In the genomic region with DNA sequence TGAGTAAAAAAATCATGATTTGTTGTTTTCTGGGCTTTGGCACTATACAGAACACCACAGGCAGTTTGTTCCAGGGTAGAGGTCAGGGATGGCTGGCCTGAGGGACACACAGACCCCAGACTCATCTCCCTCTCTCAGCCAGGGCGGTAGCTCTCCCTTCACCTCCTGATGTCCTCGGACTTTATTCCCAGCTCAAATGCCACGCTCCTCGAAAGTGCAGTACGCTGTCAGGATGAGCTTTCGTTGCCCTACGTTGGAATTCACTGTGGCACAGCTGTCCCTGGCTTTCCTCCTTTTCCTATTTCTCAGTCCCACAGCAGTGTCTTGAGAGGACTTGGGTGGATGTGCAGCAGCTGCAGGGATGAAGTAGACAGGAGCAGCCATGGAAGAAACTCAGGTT, we compare ENCODE assay signal across 16 cellular contexts. TPM values are rescaled to one million over a fixed set of nuclear protein-coding genes. Genes with fewer than 3 reads are reported as not detected.
A peak's percentile ranks its signal among the peaks of the same experiment; 100 is the strongest.
DNase-seq lines count a peak whose midpoint lies in the region; ATAC-seq, FAIRE-seq and TF ChIP-seq lines count a peak whose summit lies in the region.
"Had no signal": no experiment of that assay in that cellular context is flagged by ENCODE, and none has a peak within 500 bp of the region (broad histone marks: within the 10 kb centered on the region; RNA-seq: fewer than 3 reads in every experiment).

No MANE protein-coding gene starts in this region.

- H3K36me3 Mint-ChIP-seq in H9 (ENCODE audit: insufficient read depth in 1 of 3, low read depth in 3 of 3) = no peaks in the 10 kb centered on the region
- H3K36me3 Mint-ChIP-seq in astrocyte (ENCODE audit: low read depth, unreplicated experiment) = no peaks in the 10 kb centered on the region
- H3K36me3 Mint-ChIP-seq in stimulated activated memory B cell treated with anti-CD40 and anti-IgM and Interleukin-4, amounts not matched to agents 10 μg/mL and 1 μg/mL and 100 μg/mL, for 72 hours = peaks cover 23% of the 10 kb centered on the region
- no peaks in the 10 kb centered on the region for H3K36me3 Mint-ChIP-seq in effector memory CD8-positive, alpha-beta T cell (ENCODE audit: insufficient read depth)

- no peak for DNase-seq in H9
- DNase-seq in astrocyte (ENCODE audit: low read depth) = no peak
- DNase-seq in KBM-7 = no peak
- no peak for DNase-seq in effector memory CD8-positive, alpha-beta T cell
- DNase-seq in urothelium cell line (ENCODE audit: low spot score) = no peak
- no peak for DNase-seq in cerebellum (ENCODE audit: low spot score)
- DNase-seq: left colon, NCI-H2029 treated with DMSO at 0.1 percent for 48 hours, NCI-H82, nucleus accumbens, SHP77 treated with DMSO at 0.1 percent for 48 hours, T1000 had no signal

- FAIRE-seq in astrocyte (lab: Jason Lieb, UNC) = no peak
- no peak for FAIRE-seq in urothelium cell line (lab: Jason Lieb, UNC)

- H3K4me1 ChIP-seq in H9 (ENCODE audit: insufficient read depth, low read length) (no peaks in the 10 kb centered on the region), astrocyte (ENCODE audit: insufficient read depth, low read length) (peaks cover 15% of the 10 kb centered on the region), muscle layer of colon (ENCODE audit: insufficient read depth, low read length) (peaks cover 17% of the 10 kb centered on the region)

- H3K27ac Mint-ChIP-seq in H9 (no peak overlapping the region), astrocyte (ENCODE audit: unreplicated experiment) (no peak overlapping the region)
- H3K27ac Mint-ChIP-seq in stimulated activated memory B cell treated with anti-CD40 and anti-IgM and Interleukin-4, amounts not matched to agents 10 μg/mL and 1 μg/mL and 100 μg/mL, for 72 hours = peak overlapping the region; percentile 93
- no peak overlapping the region for H3K27ac Mint-ChIP-seq in effector memory CD8-positive, alpha-beta T cell
- H3K27ac Mint-ChIP-seq: activated CD8-positive, alpha-beta T cell treated with anti-CD3 and anti-CD28 coated beads for 36 hours had no signal

- no peak overlapping the region for H4K91ac ChIP-seq in H9 (ENCODE audit: insufficient read length, low read depth, low read length)

- H3K56ac ChIP-seq in H9 (ENCODE audit: insufficient read length, low read depth, low read length) = no peak overlapping the region

- H3K79me1 ChIP-seq in H9 (ENCODE audit: insufficient read depth, low read depth, low read length, poor library complexity, severe bottlenecking) = no peaks in the 10 kb centered on the region

- H3K36me3 ChIP-seq in astrocyte (ENCODE audit: insufficient read depth, low read length) (no peaks in the 10 kb centered on the region), muscle layer of colon (ENCODE audit: insufficient read depth, low read length) (no peaks in the 10 kb centered on the region)

- H3K9me3 ChIP-seq in H9 (ENCODE audit: control insufficient read depth, low read depth, low read length) = no peaks in the 10 kb centered on the region
- no peaks in the 10 kb centered on the region for H3K9me3 ChIP-seq in astrocyte (ENCODE audit: insufficient read depth, low read depth, low read length)
- no peaks in the 10 kb centered on the region for H3K9me3 ChIP-seq in muscle layer of colon (ENCODE audit: low read length)

- H3K79me2 ChIP-seq in H9 (ENCODE audit: insufficient read depth, low read length) (no peaks in the 10 kb centered on the region), astrocyte (ENCODE audit: insufficient read depth, low read length) (no peaks in the 10 kb centered on the region)

- peak overlapping the region; percentile 53 for H4K5ac ChIP-seq in H9 (ENCODE audit: insufficient read length, low read depth, low read length)

- H3K4me3 ChIP-seq in astrocyte (ENCODE audit: insufficient read depth, low read depth, low read length) (no peak overlapping the region), muscle layer of colon (ENCODE audit: low read depth in 1 of 2, low read length in 2 of 2) (no peak overlapping the region)

- no peak overlapping the region for H2AK5ac ChIP-seq in H9 (ENCODE audit: insufficient read length, low read length)

- no peak for TF ChIP-seq CTCF in H9 (conservative IDR thresholded peaks at IDR 0.05)
- no peak for TF ChIP-seq CTCF in astrocyte (IDR thresholded peaks at IDR 0.05; ENCODE audit: insufficient read depth, low read depth, low read length)

- no CpG with 5 or more reads among the region's 7 CpGs for WGBS in H9 (ENCODE audit: extremely low coverage, insufficient read length, low lambda C conversion rate)

- H3K4me1 Mint-ChIP-seq in H9 (peaks cover 11 to 14% of the 10 kb centered on the region in 2 experiments), astrocyte (ENCODE audit: low read depth, unreplicated experiment) (peaks cover 15% of the 10 kb centered on the region)
- H3K4me1 Mint-ChIP-seq in stimulated activated memory B cell treated with anti-CD40 and anti-IgM and Interleukin-4, amounts not matched to agents 10 μg/mL and 1 μg/mL and 100 μg/mL, for 72 hours = peaks cover 84% of the 10 kb centered on the region
- peaks cover 0 to 11% of the 10 kb centered on the region in 2 donors for H3K4me1 Mint-ChIP-seq in effector memory CD8-positive, alpha-beta T cell (ENCODE audit: low read depth in 2 of 2)

- H3K27ac ChIP-seq in H9 (ENCODE audit: insufficient read length, low read depth, low read length) (no peak overlapping the region), astrocyte (ENCODE audit: low read depth, low read length) (no peak overlapping the region), muscle layer of colon (ENCODE audit: low read depth, low read length) (peak overlapping the region; percentile 3)
- H3K27ac ChIP-seq: C4-2B had no signal

- no peak overlapping the region for H3K4me3 Mint-ChIP-seq in H9
- H3K4me3 Mint-ChIP-seq in astrocyte (ENCODE audit: unreplicated experiment) = no peak overlapping the region
- H3K4me3 Mint-ChIP-seq in stimulated activated memory B cell treated with anti-CD40 and anti-IgM and Interleukin-4, amounts not matched to agents 10 μg/mL and 1 μg/mL and 100 μg/mL, for 72 hours = peak overlapping the region; percentile 38
- no peak overlapping the region for H3K4me3 Mint-ChIP-seq in effector memory CD8-positive, alpha-beta T cell
- H3K4me3 Mint-ChIP-seq: activated CD8-positive, alpha-beta T cell treated with anti-CD3 and anti-CD28 coated beads for 36 hours had no signal

- H3K9ac ChIP-seq in H9 (ENCODE audit: extremely low read depth, insufficient read length, low read length) = no peak overlapping the region
- H3K9ac ChIP-seq in astrocyte (ENCODE audit: low read length) = no peak overlapping the region
- H3K9ac ChIP-seq in muscle layer of colon (ENCODE audit: low read length) = no peak overlapping the region

- ATAC-seq in stimulated activated memory B cell treated with anti-CD40 and anti-IgM and Interleukin-4, amounts not matched to agents 10 μg/mL and 1 μg/mL and 100 μg/mL, for 72 hours = no peak
- ATAC-seq in effector memory CD8-positive, alpha-beta T cell (replicated peaks) = no peak
- ATAC-seq: left colon had no signal

- no peak overlapping the region for H3T11ph ChIP-seq in H9 (ENCODE audit: low read length)

- H3K4ac ChIP-seq in H9 (ENCODE audit: low read depth, low read length) = no peak overlapping the region

- no peak overlapping the region for H3K23ac ChIP-seq in H9 (ENCODE audit: insufficient read length, low read depth, low read length)

- in situ Hi-C loops in KBM-7 (cut with MboI; ENCODE audit: low pct_unique_long_range_greater_than_20kb, low sequenced_read_pairs) = no loop called here

- no peak overlapping the region for H2BK20ac ChIP-seq in H9 (ENCODE audit: low read depth, low read length, poor library complexity, severe bottlenecking)

- peak overlapping the region; percentile 95 for H4K8ac ChIP-seq in H9 (replicated peaks; ENCODE audit: insufficient read length, low read depth, low read length)

- H2AFZ ChIP-seq in H9 (ENCODE audit: low read length) (no peak overlapping the region), astrocyte (ENCODE audit: low read depth, low read length) (no peak overlapping the region)

- H3K23me2 ChIP-seq in H9 (ENCODE audit: insufficient read length, low read depth, low read length, poor library complexity, severe bottlenecking) = no peaks in the 10 kb centered on the region

- H2BK120ac ChIP-seq in H9 (ENCODE audit: low read depth, low read length, poor library complexity, severe bottlenecking) = no peak overlapping the region

- no peak overlapping the region for H3K14ac ChIP-seq in H9 (ENCODE audit: insufficient read depth, low read length)

- no peaks in the 10 kb centered on the region for H4K20me1 ChIP-seq in H9 (ENCODE audit: control insufficient read depth, insufficient read depth, insufficient read length)
- H4K20me1 ChIP-seq in astrocyte (ENCODE audit: insufficient read depth, low read length) = no peaks in the 10 kb centered on the region

- no peak overlapping the region for H2BK5ac ChIP-seq in H9 (ENCODE audit: insufficient read length, low read length)

- peak overlapping the region; percentile 8 for H2BK12ac ChIP-seq in H9 (ENCODE audit: insufficient read length, low read depth, low read length)

- no peak overlapping the region for H3K18ac ChIP-seq in H9 (ENCODE audit: insufficient read length, low read depth, low read length)

- no peak overlapping the region for H2BK15ac ChIP-seq in H9 (ENCODE audit: low read depth, low read length)

- H3K4me2 ChIP-seq in H9 (ENCODE audit: insufficient read depth, insufficient read length, low read length) (no peak overlapping the region), astrocyte (ENCODE audit: low read length) (peak overlapping the region; percentile 51)

- H3K27me3 ChIP-seq in H9 (ENCODE audit: insufficient read depth, low read length) (no peaks in the 10 kb centered on the region), astrocyte (ENCODE audit: insufficient read depth, low read length) (no peaks in the 10 kb centered on the region), muscle layer of colon (ENCODE audit: control insufficient read depth in 1 of 2, insufficient read depth in 2 of 2, low read length in 2 of 2) (no peaks in the 10 kb centered on the region)

- H3K27me3 Mint-ChIP-seq in H9 (ENCODE audit: low read depth) = peaks cover 14% of the 10 kb centered on the region
- H3K27me3 Mint-ChIP-seq in astrocyte (ENCODE audit: low read depth, unreplicated experiment) = no peaks in the 10 kb centered on the region
- H3K27me3 Mint-ChIP-seq in stimulated activated memory B cell treated with anti-CD40 and anti-IgM and Interleukin-4, amounts not matched to agents 10 μg/mL and 1 μg/mL and 100 μg/mL, for 72 hours = no peaks in the 10 kb centered on the region
- H3K27me3 Mint-ChIP-seq in effector memory CD8-positive, alpha-beta T cell = peaks cover 9 to 11% of the 10 kb centered on the region in 2 donors
- H3K27me3 Mint-ChIP-seq: activated CD8-positive, alpha-beta T cell treated with anti-CD3 and anti-CD28 coated beads for 36 hours had no signal

- H3K9me3 Mint-ChIP-seq in H9 (peaks cover 0 to 2% of the 10 kb centered on the region in 2 experiments; a peak in 1 of 5 replicates), astrocyte (ENCODE audit: unreplicated experiment) (no peaks in the 10 kb centered on the region)
- no peaks in the 10 kb centered on the region for H3K9me3 Mint-ChIP-seq in stimulated activated memory B cell treated with anti-CD40 and anti-IgM and Interleukin-4, amounts not matched to agents 10 μg/mL and 1 μg/mL and 100 μg/mL, for 72 hours
- no peaks in the 10 kb centered on the region for H3K9me3 Mint-ChIP-seq in effector memory CD8-positive, alpha-beta T cell
- H3K9me3 Mint-ChIP-seq: activated CD8-positive, alpha-beta T cell treated with anti-CD3 and anti-CD28 coated beads for 36 hours had no signal

RNA-seq across cellular contexts. Expression of gene MGAT1, which starts 15.7 kb away (rescaled TPM):
- 72.2 and 72.7 TPM in 2 replicates for total RNA-seq in H9 (2021)
- 116 and 120 TPM in 2 replicates for total RNA-seq in astrocyte
- total RNA-seq in cerebellum = 24.1 TPM

RNA-seq across cellular contexts. Expression of gene ZFP62, which starts 42.8 kb away (rescaled TPM):
- total RNA-seq in H9 (2021) = 16.2 and 19.6 TPM in 2 replicates
- total RNA-seq in astrocyte = 14.5 and 15.0 TPM in 2 replicates
- 42.8 TPM for total RNA-seq in cerebellum
